ENCODE assay signal across 8 cellular contexts in genomic region chr20:58209652-58210397, GRCh38. TPM values are rescaled to one million over a fixed set of nuclear protein-coding genes. Genes with fewer than 3 reads are reported as not detected.
DNase-seq lines count a peak whose midpoint lies in the region; ATAC-seq and TF ChIP-seq lines count a peak whose summit lies in the region.

No MANE protein-coding gene starts in this region.

- in situ Hi-C loops in G401 (cut with HindIII; ENCODE audit: low sequenced_read_pairs), result no loop called here

- CTCF ChIA-PET in MCF 10A (lab: Yijun Ruan, JAX), result interaction anchor here (0.5 to 21.7 kb wide), 61 partner anchors 8 to 1497 kb away, joined by 3 to 435 read pairs (median 4); partner anchors contain the start of gene ZBP1

- H3K27ac Mint-ChIP-seq in MCF 10A (ENCODE audit: low read depth, unreplicated experiment), result peak overlapping the region; percentile 76

- no peak for ATAC-seq in HG03469 (IDR thresholded peaks at IDR 0.05; ENCODE audit: unreplicated experiment)

- H3K9me3 Mint-ChIP-seq in MCF 10A (ENCODE audit: unreplicated experiment), result no peaks in the 10 kb centered on the region

- peak; percentile 56 for DNase-seq in G401 (ENCODE audit: low spot score)
- DNase-seq in HFF-Myc (ENCODE audit: extremely low read depth, low read depth), result no peak
- peak; percentile 58 for DNase-seq in NCI-H146 treated with DMSO at 0.1 percent for 48 hours (lab: John Stamatoyannopoulos, UW; ENCODE audit: unreplicated experiment)
- peak; percentile 65 for DNase-seq in MCF 10A (ENCODE audit: unreplicated experiment)
- DNase-seq in islet precursor cell, result peak; percentile 88
- DNase-seq in stimulated activated CD4-positive, alpha-beta T cell treated with anti-CD3 and anti-CD28 coated beads, Interleukin-1b, Interleukin-23, amount 100 ng/mL, for 1 hour (ENCODE audit: low read depth in 2 of 2), result peak; percentile 72 to 87

- POLR2A ChIA-PET in MCF 10A (lab: Yijun Ruan, JAX), result interaction anchor here (0.6 to 1.0 kb wide), 2 partner anchors 25 to 615 kb away, joined by 3 to 4 read pairs; no protein-coding TSS in a partner anchor

- BruUV-seq in MCF 10A (replicated peaks; lab: Mats Ljungman, UMichigan), result no TSS peak

- peaks cover 51% of the 10 kb centered on the region for H3K27me3 Mint-ChIP-seq in MCF 10A (ENCODE audit: insufficient read depth, unreplicated experiment)

- no peak overlapping the region for H3K4me3 Mint-ChIP-seq in MCF 10A (ENCODE audit: unreplicated experiment)

- no peaks in the 10 kb centered on the region for H3K36me3 Mint-ChIP-seq in MCF 10A (ENCODE audit: insufficient read depth, unreplicated experiment)

- no peaks in the 10 kb centered on the region for H3K4me1 Mint-ChIP-seq in MCF 10A (ENCODE audit: insufficient read depth, unreplicated experiment)

- intact Hi-C loops in MCF 10A (cut with micrococcal nuclease), result loop anchor here (1.0 to 10.0 kb wide), 4 partner anchors 588 to 825 kb away; no protein-coding TSS in a partner anchor

- no peak overlapping the region for H3K4me3 ChIP-seq in HFF-Myc (replicated peaks; ENCODE audit: low read depth, low read length)
- no peak overlapping the region for H3K4me3 ChIP-seq in WI38 (ENCODE audit: low read depth, low read length)

- peak; percentile 100 for TF ChIP-seq CTCF in HFF-Myc (IDR thresholded peaks at IDR 0.05; ENCODE audit: low read depth, low read length, missing control alignments)
- TF ChIP-seq CTCF in WI38 (IDR thresholded peaks at IDR 0.05; ENCODE audit: low read depth, low read length), result peak; percentile 100
- peak; percentile 100 for TF ChIP-seq CTCF in MCF 10A (IDR thresholded peaks at IDR 0.05; ENCODE audit: unreplicated experiment)

RNA-seq across cellular contexts. Expression of gene ANKRD60, which starts 18.6 kb away (rescaled TPM):
- total RNA-seq in G401 (2014; rRNA removed; shearing (Covaris generic)), result not detected in 2 replicates
- total RNA-seq in MCF 10A (2022), result not detected in 2 replicates
